In the genomic region with DNA sequence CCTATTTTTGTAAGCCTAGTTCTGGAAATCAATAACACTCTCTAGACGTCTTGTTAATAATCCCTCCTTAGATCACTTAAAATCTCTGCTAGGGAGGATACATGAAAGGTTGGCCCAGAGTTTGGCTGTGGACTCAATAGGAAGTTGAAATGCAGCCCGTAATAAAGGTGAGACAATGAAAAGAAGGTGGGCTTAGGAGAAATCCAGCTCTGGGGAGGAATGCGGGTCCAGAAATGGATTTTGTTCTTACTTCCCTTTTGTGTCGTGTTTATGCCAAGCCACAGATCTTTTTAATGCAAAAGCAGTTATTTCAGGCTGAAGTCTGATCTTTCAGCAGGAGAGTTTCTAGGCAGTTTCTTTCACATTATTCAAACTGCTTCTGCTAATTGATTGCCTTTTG, we compare ENCODE assay signal across 25 cellular contexts.
"Had no signal": no experiment of that assay in that cellular context is flagged by ENCODE, and none has a peak within 500 bp of the region (broad histone marks: within the 10 kb centered on the region; RNA-seq: fewer than 3 reads in every experiment).

No MANE protein-coding gene starts in this region.

- ATAC-seq: activated CD8-positive, alpha-beta T cell treated with anti-CD3 and anti-CD28 coated beads, Interleukin-2, amount 10 ng/mL, durations not matched to agents 7 days and 5 days; foreskin keratinocyte; left lobe of liver; right lobe of liver had no signal

- H3K4me3 Mint-ChIP-seq: activated CD8-positive, alpha-beta T cell treated with anti-CD3 and anti-CD28 coated beads, Interleukin-2, amount 10 ng/mL, durations not matched to agents 7 days and 5 days; activated naive CD4-positive, alpha-beta T cell treated with anti-CD3 and anti-CD28 coated beads, Interleukin-2, amount 50 U/mL, for 24 hours; dendritic cell treated with granulocyte-macrophage colony-stimulating factor and Interleukin-4, amounts not matched to agents 40 ng/mL and 50 ng/mL, for 4 days; nephron; stimulated activated naive CD8-positive, alpha-beta T cell treated with anti-CD3 and anti-CD28 coated beads, Interleukin-15, Interleukin-2, amounts not matched to agents 100 ng/mL and 50 ng/mL, for 24 hours had no signal

- DNase-seq: activated CD4-positive, alpha-beta T cell treated with anti-CD3 and anti-CD28 coated beads, Interleukin-2, amount 50 U/mL, for 1 hour; activated CD4-positive, CD25-positive, alpha-beta regulatory T cell treated with anti-CD3 and anti-CD28 coated beads, Interleukin-2, amount 50 U/mL, for 72 hours; activated CD8-positive, alpha-beta T cell treated with anti-CD3 and anti-CD28 coated beads, Interleukin-2, amount 10 ng/mL, durations not matched to agents 7 days and 5 days; activated gamma-delta T cell treated with Interleukin-2 at 50 U/mL for 16 hours; activated T-cell treated with anti-CD3 and anti-CD28 coated beads, Interleukin-2, amount 50 U/mL, for 1 hour; anterior cingulate cortex; brain microvascular endothelial cell; caudate nucleus; effector CD4-positive, alpha-beta T cell; erythroblast; foreskin keratinocyte; midbrain; nucleus accumbens; right lobe of liver; stimulated activated CD4-positive, alpha-beta T cell treated with anti-CD3 and anti-CD28 coated beads, Interleukin-1b, Interleukin-23, amount 100 ng/mL, for 48 hours; substantia nigra; tibial artery; WERI-Rb-1 had no signal

- H3K27me3 Mint-ChIP-seq: dendritic cell treated with granulocyte-macrophage colony-stimulating factor and Interleukin-4, amounts not matched to agents 40 ng/mL and 50 ng/mL, for 4 days had no signal

- H3K27ac ChIP-seq: brain microvascular endothelial cell, foreskin keratinocyte, right lobe of liver, skin epidermis, tibial artery, WERI-Rb-1 had no signal

- H3K9me3 Mint-ChIP-seq: activated naive CD4-positive, alpha-beta T cell treated with anti-CD3 and anti-CD28 coated beads, Interleukin-2, amount 50 U/mL, for 24 hours; dendritic cell treated with granulocyte-macrophage colony-stimulating factor and Interleukin-4, amounts not matched to agents 40 ng/mL and 50 ng/mL, for 4 days; nephron; stimulated activated naive CD8-positive, alpha-beta T cell treated with anti-CD3 and anti-CD28 coated beads, Interleukin-15, Interleukin-2, amounts not matched to agents 100 ng/mL and 50 ng/mL, for 24 hours had no signal

- H3K9me3 ChIP-seq: right lobe of liver, tibial artery had no signal

- H3K27me3 ChIP-seq: brain microvascular endothelial cell, foreskin keratinocyte, right lobe of liver, tibial artery had no signal

- H3K27ac Mint-ChIP-seq: activated CD8-positive, alpha-beta T cell treated with anti-CD3 and anti-CD28 coated beads, Interleukin-2, amount 10 ng/mL, durations not matched to agents 7 days and 5 days; activated naive CD4-positive, alpha-beta T cell treated with anti-CD3 and anti-CD28 coated beads, Interleukin-2, amount 50 U/mL, for 24 hours; dendritic cell treated with granulocyte-macrophage colony-stimulating factor and Interleukin-4, amounts not matched to agents 40 ng/mL and 50 ng/mL, for 4 days; nephron; stimulated activated naive CD8-positive, alpha-beta T cell treated with anti-CD3 and anti-CD28 coated beads, Interleukin-15, Interleukin-2, amounts not matched to agents 100 ng/mL and 50 ng/mL, for 24 hours had no signal

- H3K4me3 ChIP-seq: lung, right lobe of liver, skin epidermis, tibial artery had no signal

- H3K36me3 Mint-ChIP-seq: activated naive CD4-positive, alpha-beta T cell treated with anti-CD3 and anti-CD28 coated beads, Interleukin-2, amount 50 U/mL, for 24 hours had no signal

- H3K36me3 ChIP-seq: brain microvascular endothelial cell, right lobe of liver, tibial artery, WERI-Rb-1 had no signal
